Comparison of ENCODE assay signal across 7 cellular contexts in genomic region chr16:11094075-11094593, GRCh38.
DNase-seq lines count a peak whose midpoint lies in the region; ATAC-seq and TF ChIP-seq lines count a peak whose summit lies in the region.

No MANE protein-coding gene starts in this region.

- no peaks in the 10 kb centered on the region for H3K9me2 ChIP-seq in SU-DHL-6 (replicated peaks; ENCODE audit: insufficient read depth, low read length)

- H3K4me3 ChIP-seq in SU-DHL-6 (ENCODE audit: insufficient read depth, low read length, poor library complexity, severe bottlenecking) (no peak overlapping the region), choroid plexus epithelial cell (ENCODE audit: low read depth, low read length) (no peak overlapping the region), aorta (ENCODE audit: low read length in 2 of 2) (no peak overlapping the region)

- no peaks in the 10 kb centered on the region for H4K20me1 ChIP-seq in SU-DHL-6 (ENCODE audit: low read depth, low read length)

- H3K9ac ChIP-seq in SU-DHL-6 (ENCODE audit: low read length): no peak overlapping the region

- TF ChIP-seq POLR2A in GM19099 (IDR thresholded peaks at IDR 0.05; ENCODE audit: extremely low read depth, insufficient read length, low read depth): peak; percentile 36

- DNase-seq in choroid plexus epithelial cell (ENCODE audit: low read depth) (peak; percentile 76), cerebellar nuclear complex (lab: John Stamatoyannopoulos, UW) (no peak), aorta (no peak)
- DNase-seq in stimulated activated CD4-positive, alpha-beta T cell treated with anti-CD3 and anti-CD28 coated beads, Interleukin-2, amount 100 ng/mL, for 24 hours: peak; percentile 67 to 76

- no peak overlapping the region for H2AFZ ChIP-seq in SU-DHL-6 (ENCODE audit: low read depth, low read length, severe bottlenecking)

- H3K4me1 ChIP-seq in aorta (ENCODE audit: control insufficient read depth in 1 of 2, insufficient read depth in 2 of 2, low read length in 2 of 2): no peaks in the 10 kb centered on the region

- ATAC-seq in HG03064 (IDR thresholded peaks at IDR 0.05; ENCODE audit: low read depth, unreplicated experiment) (peak; percentile 62), aorta (ENCODE audit: low FRiP score) (no peak)

- H3K27ac ChIP-seq in SU-DHL-6 (ENCODE audit: low read depth, low read length) (peak overlapping the region; percentile 72), aorta (ENCODE audit: low read depth in 1 of 2, low read length in 2 of 2) (peak overlapping the region in 1 of 2 donors; percentile 4)

- TF ChIP-seq CTCF in SU-DHL-6 (IDR thresholded peaks at IDR 0.05; ENCODE audit: insufficient read depth, low read length, poor library complexity, severe bottlenecking) (no peak), choroid plexus epithelial cell (conservative IDR thresholded peaks at IDR 0.05; ENCODE audit: low read depth, low read length) (no peak)

- intact Hi-C loops in aorta (cut with DNase I): no loop called here

- WGBS in aorta, 2 donors: 38 to 40% methylated on average over 4 of the region's 4 CpGs

- H3K4me2 ChIP-seq in SU-DHL-6 (ENCODE audit: low read depth, low read length, poor library complexity, severe bottlenecking): peak overlapping the region; percentile 38

- H3K36me3 ChIP-seq in SU-DHL-6 (ENCODE audit: low read length) (no peaks in the 10 kb centered on the region), aorta (ENCODE audit: control insufficient read depth in 1 of 2, insufficient read depth in 2 of 2, low read length in 1 of 2) (no peaks in the 10 kb centered on the region)

- H3K79me2 ChIP-seq in SU-DHL-6 (ENCODE audit: insufficient read depth, low read length): no peaks in the 10 kb centered on the region

- no peaks in the 10 kb centered on the region for H3F3A ChIP-seq in SU-DHL-6 (ENCODE audit: insufficient read depth)

- H3K9me3 ChIP-seq in SU-DHL-6 (ENCODE audit: insufficient read depth, low read length): no peaks in the 10 kb centered on the region
- H3K9me3 ChIP-seq in aorta (ENCODE audit: control insufficient read depth, low read length): no peaks in the 10 kb centered on the region

- H3K27me3 ChIP-seq in SU-DHL-6 (ENCODE audit: low read length): no peaks in the 10 kb centered on the region
- no peaks in the 10 kb centered on the region for H3K27me3 ChIP-seq in aorta (ENCODE audit: control insufficient read depth in 1 of 2, insufficient read depth in 2 of 2, low read length in 1 of 2)

Comparison
In these comparisons a context has a peak if more than half of its experiments do, and no peak if none do; other contexts are left out.
1. DNase-seq: peak in choroid plexus epithelial cell (single experiment) and stimulated activated CD4-positive, alpha-beta T cell treated with anti-CD3 and anti-CD28 coated beads, Interleukin-2, amount 100 ng/mL, for 24 hours (2 of 2); none in cerebellar nuclear complex (0 of 2) and aorta (0 of 2).